Comparison of ENCODE assay signal across 15 cellular contexts in the genomic region with DNA sequence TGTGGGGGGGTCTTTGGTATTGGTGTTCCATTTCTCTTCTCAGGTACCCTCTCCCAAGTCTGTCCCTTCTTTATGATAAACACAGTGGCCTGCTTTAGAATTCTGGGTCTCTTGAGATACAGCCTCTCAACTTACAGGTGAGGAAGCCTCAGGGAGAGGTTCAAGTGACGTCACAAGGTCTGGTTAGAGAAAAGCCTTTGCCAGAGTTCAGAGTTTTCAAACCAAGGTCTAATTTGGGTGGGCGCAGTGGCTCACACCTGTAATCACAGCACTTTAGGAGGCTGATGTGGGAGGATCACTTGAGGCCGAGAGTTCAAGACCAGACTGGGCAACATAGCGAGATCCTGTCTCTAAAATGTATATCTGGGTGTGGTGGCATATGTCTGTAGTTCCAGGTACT. TPM values are rescaled to one million over a fixed set of nuclear protein-coding genes. Genes with fewer than 3 reads are reported as not detected.
DNase-seq lines count a peak whose midpoint lies in the region; ATAC-seq and TF ChIP-seq lines count a peak whose summit lies in the region.
"Had no signal": no experiment of that assay in that cellular context is flagged by ENCODE, and none has a peak within 500 bp of the region (broad histone marks: within the 10 kb centered on the region; RNA-seq: fewer than 3 reads in every experiment).

No MANE protein-coding gene starts in this region.

- no peak for TF ChIP-seq CTCF in activated CD8-positive, alpha-beta T cell treated with anti-CD3 and anti-CD28 coated beads for 36 hours (IDR thresholded peaks at IDR 0.05)
- TF ChIP-seq CTCF in lower lobe of right lung (IDR thresholded peaks at IDR 0.05) (no peak), adrenal gland (IDR thresholded peaks at IDR 0.05) (no peak)

- ATAC-seq in activated CD8-positive, alpha-beta T cell treated with anti-CD3 and anti-CD28 coated beads for 36 hours, result no peak
- ATAC-seq in lower lobe of right lung (no peak), GM21360 (IDR thresholded peaks at IDR 0.05; ENCODE audit: unreplicated experiment) (no peak)
- ATAC-seq: right cardiac atrium had no signal

- peaks cover 0 to 72% (median 59%) of the 10 kb centered on the region in 11 experiments; a peak in 15 of 22 replicates for H4K20me1 ChIP-seq in BLaER1 treated with 17β-estradiol and CSF1 and Interleukin-3, amounts not matched to agents 10 nM and 100 nM

- CTCF ChIA-PET in activated CD8-positive, alpha-beta T cell treated with anti-CD3 and anti-CD28 coated beads for 36 hours (lab: Charles Lee), result interaction anchor here (1.9 to 11.6 kb wide), 4 partner anchors 8 to 87 kb away, joined by 4 to 148 read pairs (median 36); no protein-coding TSS in a partner anchor

- TF ChIP-seq POLR2A in adrenal gland (IDR thresholded peaks at IDR 0.05), result no peak

- peak overlapping the region; percentile 86 for H3K4me3 Mint-ChIP-seq in activated CD8-positive, alpha-beta T cell treated with anti-CD3 and anti-CD28 coated beads for 36 hours

- H3K27me3 Mint-ChIP-seq in activated CD8-positive, alpha-beta T cell treated with anti-CD3 and anti-CD28 coated beads for 36 hours, result no peaks in the 10 kb centered on the region

- intact Hi-C loops in activated CD8-positive, alpha-beta T cell treated with anti-CD3 and anti-CD28 coated beads for 36 hours (cut with micrococcal nuclease), result loop anchor here (5.0 kb wide), 1 partner anchor 86 kb away; no protein-coding TSS in a partner anchor
- intact Hi-C loops in lower lobe of right lung (cut with DNase I) (no loop called here), adrenal gland (cut with DNase I) (no loop called here)

- no peaks in the 10 kb centered on the region for H3K9me3 Mint-ChIP-seq in activated CD8-positive, alpha-beta T cell treated with anti-CD3 and anti-CD28 coated beads for 36 hours

- no peak for DNase-seq in activated CD8-positive, alpha-beta T cell treated with anti-CD3 and anti-CD28 coated beads for 36 hours
- DNase-seq in lower lobe of right lung (no peak), iPS-NIHi7 (ENCODE audit: extremely low spot score) (no peak), GDM1 (lab: John Stamatoyannopoulos, UW) (no peak), adrenal gland (no peak)
- DNase-seq: GM23248, NCI-H1694 treated with DMSO at 0.1 percent for 48 hours, right cardiac atrium, SK-N-SH, testis had no signal

- WGBS in adrenal gland, 4 donors, result 59 to 83% (median 76%) methylated on average over 4 of the region's 4 CpGs

- peak overlapping the region; percentile 90 for H3K27ac Mint-ChIP-seq in activated CD8-positive, alpha-beta T cell treated with anti-CD3 and anti-CD28 coated beads for 36 hours

- H3K4me2 ChIP-seq in BLaER1 treated with 17β-estradiol and CSF1 and Interleukin-3, amounts not matched to agents 10 nM and 100 nM, result peak overlapping the region in 10 of 11 experiments; percentile 88 to 99 (median 95); a peak in 19 of 22 replicates
- H3K4me2 ChIP-seq: SK-N-SH had no signal

- peaks cover 69% of the 10 kb centered on the region for H3K36me3 Mint-ChIP-seq in activated CD8-positive, alpha-beta T cell treated with anti-CD3 and anti-CD28 coated beads for 36 hours (ENCODE audit: low read depth)

- peaks cover 47 to 94% (median 77%) of the 10 kb centered on the region in 10 experiments for H3K4me1 ChIP-seq in BLaER1 treated with 17β-estradiol and CSF1 and Interleukin-3, amounts not matched to agents 10 nM and 100 nM
- H3K4me1 ChIP-seq in lower lobe of right lung (peaks cover 35% of the 10 kb centered on the region), adrenal gland (replicated peaks in 1 of 2) (peaks cover 0 to 9% of the 10 kb centered on the region in 2 donors)

- POLR2A ChIA-PET in activated CD8-positive, alpha-beta T cell treated with anti-CD3 and anti-CD28 coated beads for 36 hours (lab: Charles Lee), result interaction anchor here (0.8 to 13.1 kb wide), 13 partner anchors 9 to 90 kb away, joined by 3 to 141 read pairs (median 3); no protein-coding TSS in a partner anchor

- H3K4me1 Mint-ChIP-seq in activated CD8-positive, alpha-beta T cell treated with anti-CD3 and anti-CD28 coated beads for 36 hours (ENCODE audit: low read depth), result peaks cover 61% of the 10 kb centered on the region

- H3K9ac ChIP-seq in BLaER1 treated with 17β-estradiol and CSF1 and Interleukin-3, amounts not matched to agents 10 nM and 100 nM, result peak overlapping the region in 8 of 11 experiments; percentile 18 to 82 (median 80); a peak in 15 of 22 replicates
- H3K9ac ChIP-seq: GM23248, SK-N-SH had no signal

- H3K27me3 ChIP-seq in BLaER1 treated with 17β-estradiol and CSF1 and Interleukin-3, amounts not matched to agents 10 nM and 100 nM, result peaks cover 0 to 60% (median 50%) of the 10 kb centered on the region in 11 experiments; a peak in 19 of 22 replicates
- H3K27me3 ChIP-seq in lower lobe of right lung (ENCODE audit: low read depth), result peaks cover 15% of the 10 kb centered on the region
- H3K27me3 ChIP-seq in adrenal gland, result peaks cover 23% of the 10 kb centered on the region
- H3K27me3 ChIP-seq: testis had no signal

- H3K9me3 ChIP-seq in BLaER1 treated with 17β-estradiol and CSF1 and Interleukin-3, amounts not matched to agents 10 nM and 100 nM (replicated peaks in 1 of 11), result peaks cover 0 to 22% (median 14%) of the 10 kb centered on the region in 11 experiments; a peak in 17 of 22 replicates
- H3K9me3 ChIP-seq in lower lobe of right lung, result no peaks in the 10 kb centered on the region
- no peaks in the 10 kb centered on the region for H3K9me3 ChIP-seq in adrenal gland (replicated peaks in 1 of 3)
- H3K9me3 ChIP-seq: SK-N-SH, testis had no signal

- H3K27ac ChIP-seq in BLaER1 treated with 17β-estradiol and CSF1 and Interleukin-3, amounts not matched to agents 10 nM and 100 nM, result peak overlapping the region in 5 of 11 experiments; percentile 65 to 90 (median 73); a peak in 11 of 22 replicates
- H3K27ac ChIP-seq in lower lobe of right lung (no peak overlapping the region), adrenal gland (peak overlapping the region in 1 of 5 donors; percentile 14)
- H3K27ac ChIP-seq: epithelial cell of prostate, GM23248, testis had no signal

- H3K36me3 ChIP-seq in BLaER1 treated with 17β-estradiol and CSF1 and Interleukin-3, amounts not matched to agents 10 nM and 100 nM, result peaks cover 11 to 66% (median 59%) of the 10 kb centered on the region in 11 experiments; a peak in 21 of 22 replicates
- H3K36me3 ChIP-seq in lower lobe of right lung, result no peaks in the 10 kb centered on the region
- H3K36me3 ChIP-seq in adrenal gland (replicated peaks in 1 of 2), result no peaks in the 10 kb centered on the region

- peak overlapping the region in 9 of 10 experiments; percentile 10 to 92 (median 77); a peak in 16 of 20 replicates for H3K4me3 ChIP-seq in BLaER1 treated with 17β-estradiol and CSF1 and Interleukin-3, amounts not matched to agents 10 nM and 100 nM
- H3K4me3 ChIP-seq in GM08714 (ENCODE audit: low read length), result peak overlapping the region; percentile 75
- peak overlapping the region; percentile 83 for H3K4me3 ChIP-seq in lower lobe of right lung
- H3K4me3 ChIP-seq in adrenal gland, result peak overlapping the region in 1 of 4 donors; percentile 67
- H3K4me3 ChIP-seq: GM23248, testis had no signal

RNA-seq across cellular contexts. Expression of a gene that starts 2.1 kb away (rescaled TPM):
- 100 to 1,000 TPM; 221 to 224 TPM for total RNA-seq in activated CD8-positive, alpha-beta T cell treated with anti-CD3 and anti-CD28 coated beads for 36 hours
- total RNA-seq in lower lobe of right lung (67.9 TPM), adrenal gland (10 to 100 TPM; 11.4 to 40.1 (median 19.3) TPM)
- polyA plus RNA-seq in adrenal gland, result 1 to 10 TPM; 3.4 to 9.6 (median 8.3) TPM
- total RNA-seq: GM23248, NCI-H460 had no signal
- polyA plus RNA-seq: SK-N-SH had no signal
